In genomic region chr16:89398924-89399323, GRCh38 we compare ENCODE assay signal across 1 cellular context.
TF ChIP-seq lines count a peak whose summit lies in the region.

No MANE protein-coding gene starts in this region.

TF ChIP-seq in HepG2, 621 proteins besides CTCF, POLR2A, EP300 and RAD21 (continued from another document):
- no peak for TF ChIP-seq BCLAF1 (IDR thresholded peaks at IDR 0.05)
